Comparison of ENCODE assay signal across 18 cellular contexts in the genomic region with DNA sequence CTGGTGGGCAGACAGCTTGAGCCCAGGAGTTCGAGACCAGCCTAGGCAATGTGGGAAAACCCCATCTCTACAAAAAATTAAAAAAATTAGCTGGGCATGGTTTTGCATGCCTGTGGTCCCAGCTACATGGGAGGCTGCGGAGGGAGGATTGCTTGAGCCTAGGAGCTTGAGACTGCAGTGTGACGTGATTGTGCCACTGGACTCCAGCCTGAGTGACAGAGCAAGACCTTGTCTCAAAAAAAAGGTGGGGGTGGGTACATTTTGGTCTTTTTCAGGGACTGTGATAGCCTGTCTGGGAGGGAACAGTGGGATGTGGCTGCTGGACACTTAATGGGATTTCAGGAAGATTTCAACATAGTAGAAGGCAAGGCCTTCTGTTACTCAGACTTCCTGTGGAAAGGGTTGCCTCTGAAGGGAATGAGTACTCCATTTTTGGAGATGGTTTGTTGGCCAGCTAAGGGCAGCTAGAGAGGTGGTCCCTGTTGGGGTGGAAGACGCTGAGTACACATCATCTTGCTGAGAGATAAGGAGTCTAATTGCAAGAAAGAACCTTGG. TPM values are rescaled to one million over a fixed set of nuclear protein-coding genes. Genes with fewer than 3 reads are reported as not detected.
DNase-seq lines count a peak whose midpoint lies in the region; TF ChIP-seq lines count a peak whose summit lies in the region.
"Had no signal": no experiment of that assay in that cellular context is flagged by ENCODE, and none has a peak within 500 bp of the region (broad histone marks: within the 10 kb centered on the region; RNA-seq: fewer than 3 reads in every experiment).

No MANE protein-coding gene starts in this region.

- H3K14ac ChIP-seq in H9 (ENCODE audit: insufficient read depth, low read length), result no peak overlapping the region

- H2BK20ac ChIP-seq in H9 (ENCODE audit: low read depth, low read length, poor library complexity, severe bottlenecking), result no peak overlapping the region

- H2BK12ac ChIP-seq in H9 (ENCODE audit: insufficient read length, low read depth, low read length), result no peak overlapping the region

- no peaks in the 10 kb centered on the region for H3K9me3 ChIP-seq in H9 (ENCODE audit: control insufficient read depth, low read depth, low read length)
- H3K9me3 ChIP-seq in WERI-Rb-1 (ENCODE audit: severe bottlenecking), result no peaks in the 10 kb centered on the region
- H3K9me3 ChIP-seq: BLaER1, thoracic aorta had no signal

- no peak overlapping the region for H2BK5ac ChIP-seq in H9 (ENCODE audit: insufficient read length, low read length)

- H3K27me3 ChIP-seq in H9 (ENCODE audit: insufficient read depth, low read length), result no peaks in the 10 kb centered on the region
- no peaks in the 10 kb centered on the region for H3K27me3 ChIP-seq in WERI-Rb-1 (ENCODE audit: insufficient read depth, low read depth, severe bottlenecking)
- H3K27me3 ChIP-seq: BLaER1, brain microvascular endothelial cell, hepatocyte had no signal

- no peak overlapping the region for H3K18ac ChIP-seq in H9 (ENCODE audit: insufficient read length, low read depth, low read length)

- H2AFZ ChIP-seq in H9 (ENCODE audit: low read length), result no peak overlapping the region
- H2AFZ ChIP-seq: hepatocyte had no signal

- peak overlapping the region in 2 of 3 experiments; percentile 24 to 70; a peak in 3 of 7 replicates for H3K27ac Mint-ChIP-seq in H9
- H3K27ac Mint-ChIP-seq: activated CD4-positive, alpha-beta T cell treated with anti-CD3 and anti-CD28 coated beads, Interleukin-2, amount 10 ng/mL, durations not matched to agents 24 days and 14 days; activated naive CD4-positive, alpha-beta T cell treated with anti-CD3 and anti-CD28 coated beads, Interleukin-2, amount 10 ng/mL, durations not matched to agents 7 days and 5 days had no signal

- H3K4me1 ChIP-seq in H9 (ENCODE audit: insufficient read depth, low read length), result no peaks in the 10 kb centered on the region
- H3K4me1 ChIP-seq: BLaER1 had no signal

- H3K23me2 ChIP-seq in H9 (ENCODE audit: insufficient read length, low read depth, low read length, poor library complexity, severe bottlenecking), result no peaks in the 10 kb centered on the region

- H4K8ac ChIP-seq in H9 (replicated peaks; ENCODE audit: insufficient read length, low read depth, low read length), result no peak overlapping the region

- TF ChIP-seq CTCF in H9 (conservative IDR thresholded peaks at IDR 0.05) (no peak), WERI-Rb-1 (IDR thresholded peaks at IDR 0.05; ENCODE audit: low read depth, low read length) (no peak), foreskin fibroblast (IDR thresholded peaks at IDR 0.05; ENCODE audit: low read depth, low read length) (no peak), GM13976 (IDR thresholded peaks at IDR 0.05; ENCODE audit: borderline replicate concordance, control extremely low read depth, extremely low read depth, insufficient read depth, missing control alignments) (no peak)

- H2BK120ac ChIP-seq in H9 (ENCODE audit: low read depth, low read length, poor library complexity, severe bottlenecking), result no peak overlapping the region

- H3K27ac ChIP-seq in H9 (ENCODE audit: insufficient read length, low read depth, low read length), result no peak overlapping the region
- H3K27ac ChIP-seq in WERI-Rb-1, result peak overlapping the region; percentile 68
- H3K27ac ChIP-seq in substantia nigra (ENCODE audit: low read depth, low read length, poor library complexity, severe bottlenecking), result peak overlapping the region; percentile 66
- H3K27ac ChIP-seq: BLaER1, brain microvascular endothelial cell, hepatocyte, thoracic aorta had no signal

- H3K79me1 ChIP-seq in H9 (ENCODE audit: insufficient read depth, low read depth, low read length, poor library complexity, severe bottlenecking), result no peaks in the 10 kb centered on the region

- WGBS in H9 (ENCODE audit: extremely low coverage, insufficient read length, low lambda C conversion rate), result no CpG with 5 or more reads among the region's 4 CpGs

- H3T11ph ChIP-seq in H9 (ENCODE audit: low read length), result no peak overlapping the region

- no peak overlapping the region for H4K5ac ChIP-seq in H9 (ENCODE audit: insufficient read length, low read depth, low read length)

- no peaks in the 10 kb centered on the region for H3K27me3 Mint-ChIP-seq in H9 (ENCODE audit: low read depth)
- H3K27me3 Mint-ChIP-seq: activated CD4-positive, alpha-beta T cell treated with anti-CD3 and anti-CD28 coated beads, Interleukin-2, amount 10 ng/mL, durations not matched to agents 24 days and 14 days; activated naive CD4-positive, alpha-beta T cell treated with anti-CD3 and anti-CD28 coated beads, Interleukin-2, amount 10 ng/mL, durations not matched to agents 7 days and 5 days had no signal

- in situ Hi-C loops in GM13976 (cut with MboI; ENCODE audit: low sequenced_read_pairs, unreplicated experiment), result no loop called here

- H3K36me3 Mint-ChIP-seq in H9 (ENCODE audit: insufficient read depth in 1 of 3, low read depth in 3 of 3), result peaks cover 8 to 21% (median 17%) of the 10 kb centered on the region in 3 experiments; a peak in 6 of 7 replicates

- no peaks in the 10 kb centered on the region for H3K79me2 ChIP-seq in H9 (ENCODE audit: insufficient read depth, low read length)
- H3K79me2 ChIP-seq: hepatocyte had no signal

- no peak overlapping the region for H3K4me2 ChIP-seq in H9 (ENCODE audit: insufficient read depth, insufficient read length, low read length)
- H3K4me2 ChIP-seq: BLaER1, hepatocyte had no signal

- H3K36me3 ChIP-seq in WERI-Rb-1, result peaks cover 37% of the 10 kb centered on the region
- H3K36me3 ChIP-seq: brain microvascular endothelial cell had no signal

- H3K9me3 Mint-ChIP-seq in H9, result no peaks in the 10 kb centered on the region
- H3K9me3 Mint-ChIP-seq: activated CD4-positive, alpha-beta T cell treated with anti-CD3 and anti-CD28 coated beads, Interleukin-2, amount 10 ng/mL, durations not matched to agents 24 days and 14 days; activated naive CD4-positive, alpha-beta T cell treated with anti-CD3 and anti-CD28 coated beads, Interleukin-2, amount 10 ng/mL, durations not matched to agents 7 days and 5 days had no signal

- no peak overlapping the region for H2BK15ac ChIP-seq in H9 (ENCODE audit: low read depth, low read length)

- no peak overlapping the region for H4K91ac ChIP-seq in H9 (ENCODE audit: insufficient read length, low read depth, low read length)

- H4K20me1 ChIP-seq in H9 (ENCODE audit: control insufficient read depth, insufficient read depth, insufficient read length), result no peaks in the 10 kb centered on the region

- no peak overlapping the region for H3K4me3 Mint-ChIP-seq in H9
- H3K4me3 Mint-ChIP-seq: activated CD4-positive, alpha-beta T cell treated with anti-CD3 and anti-CD28 coated beads, Interleukin-2, amount 10 ng/mL, durations not matched to agents 24 days and 14 days; activated naive CD4-positive, alpha-beta T cell treated with anti-CD3 and anti-CD28 coated beads, Interleukin-2, amount 10 ng/mL, durations not matched to agents 7 days and 5 days had no signal

- H3K56ac ChIP-seq in H9 (ENCODE audit: insufficient read length, low read depth, low read length), result no peak overlapping the region

- H3K4ac ChIP-seq in H9 (ENCODE audit: low read depth, low read length), result no peak overlapping the region

- no peak overlapping the region for H3K4me3 ChIP-seq in WERI-Rb-1 (ENCODE audit: low read depth, low read length)
- H3K4me3 ChIP-seq in foreskin fibroblast (ENCODE audit: low read depth in 1 of 2, low read length in 2 of 2), result no peak overlapping the region
- H3K4me3 ChIP-seq: BLaER1, hepatocyte, thoracic aorta had no signal

- no peak for DNase-seq in H9
- DNase-seq in WERI-Rb-1, result no peak
- peak; percentile 46 to 75 for DNase-seq in foreskin fibroblast
- DNase-seq in substantia nigra (lab: John Stamatoyannopoulos, UW), result no peak
- no peak for DNase-seq in NCI-H2081 treated with DMSO at 0.1 percent for 48 hours (lab: John Stamatoyannopoulos, UW)
- DNase-seq in effector CD8-positive, alpha-beta T cell (lab: John Stamatoyannopoulos, UW), result no peak
- DNase-seq in GM13976 (ENCODE audit: low spot score), result no peak
- DNase-seq: activated CD4-positive, alpha-beta T cell treated with anti-CD3 and anti-CD28 coated beads, Interleukin-2, amount 10 ng/mL, durations not matched to agents 24 days and 14 days; activated naive CD4-positive, alpha-beta T cell treated with anti-CD3 and anti-CD28 coated beads, Interleukin-2, amount 10 ng/mL, durations not matched to agents 7 days and 5 days; brain microvascular endothelial cell; DMS153; NCI-H774; occipital lobe; right cardiac atrium; stimulated activated CD4-positive, alpha-beta T cell treated with anti-CD3 and anti-CD28 coated beads, Interleukin-2, amount 100 ng/mL, for 24 hours had no signal

- peaks cover 7 to 13% of the 10 kb centered on the region in 2 experiments for H3K4me1 Mint-ChIP-seq in H9

- H3K23ac ChIP-seq in H9 (ENCODE audit: insufficient read length, low read depth, low read length), result no peak overlapping the region

- no peak overlapping the region for H3K9ac ChIP-seq in H9 (ENCODE audit: extremely low read depth, insufficient read length, low read length)
- H3K9ac ChIP-seq: BLaER1 had no signal

- H2AK5ac ChIP-seq in H9 (ENCODE audit: insufficient read length, low read length), result no peak overlapping the region

RNA-seq across cellular contexts. Expression of a gene that starts 40.6 kb away (rescaled TPM):
- 10.2 TPM in 2 replicates for total RNA-seq in H9 (2021)

Comparison
In these comparisons a context has a peak if more than half of its experiments do, and no peak if none do; other contexts are left out.
1. DNase-seq: peak in foreskin fibroblast (2 of 2); none in H9 (single experiment), WERI-Rb-1 (single experiment), substantia nigra (0 of 49), NCI-H2081 treated with DMSO at 0.1 percent for 48 hours (single experiment), effector CD8-positive, alpha-beta T cell (single experiment) and GM13976 (single experiment).